8 cellular contexts compared by ENCODE assay signal in the genomic region with DNA sequence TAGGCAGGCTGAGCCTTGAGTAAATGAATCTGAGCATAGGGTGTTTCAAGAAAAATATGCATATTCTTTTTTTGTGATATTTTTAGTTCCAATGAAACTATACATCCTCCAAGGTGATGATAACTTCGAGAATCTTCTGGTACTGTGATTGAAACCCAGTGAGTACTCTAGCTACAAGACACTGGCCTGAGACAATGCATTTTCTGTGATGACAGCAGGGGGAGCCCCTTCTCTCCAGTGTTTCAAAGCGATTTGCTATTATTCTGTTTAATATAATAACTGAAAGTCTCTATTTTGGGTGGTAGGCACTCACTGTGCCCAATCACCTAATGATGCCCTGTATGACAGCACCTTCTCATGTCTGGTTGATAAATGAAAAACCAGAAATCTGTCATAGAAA. TPM values are rescaled to one million over a fixed set of nuclear protein-coding genes. Genes with fewer than 3 reads are reported as not detected.
A peak's percentile ranks its signal among the peaks of the same experiment; 100 is the strongest.
DNase-seq lines count a peak whose midpoint lies in the region; ATAC-seq and TF ChIP-seq lines count a peak whose summit lies in the region.

No MANE protein-coding gene starts in this region.

- ATAC-seq in heart right ventricle (no peak), left cardiac atrium (no peak), gastrocnemius medialis (no peak), GM19351 (IDR thresholded peaks at IDR 0.05; ENCODE audit: unreplicated experiment) (no peak)
- peak; percentile 9 for ATAC-seq in activated CD8-positive, alpha-beta T cell treated with anti-CD3 and anti-CD28 coated beads for 36 hours

- H2AFZ ChIP-seq in fibroblast of lung (ENCODE audit: low read length) = no peak overlapping the region

- H3K4me1 ChIP-seq in heart right ventricle = peaks cover 3 to 50% (median 45%) of the 10 kb centered on the region in 9 donors
- peaks cover 18% of the 10 kb centered on the region for H3K4me1 ChIP-seq in fibroblast of lung (ENCODE audit: control insufficient read depth, extremely low read depth, insufficient read depth, low read length)
- H3K4me1 ChIP-seq in gastrocnemius medialis = peaks cover 37 to 44% of the 10 kb centered on the region in 2 donors

- DNase-seq in heart right ventricle (peak in 1 of 2 donors; percentile 73), left cardiac atrium (no peak), NCI-H345 (lab: John Stamatoyannopoulos, UW) (peak; percentile 24), fibroblast of lung (ENCODE audit: low read depth in 2 of 2) (peak; percentile 47 to 73), gastrocnemius medialis (no peak), NCI-H774 (lab: John Stamatoyannopoulos, UW) (no peak)
- peak; percentile 73 for DNase-seq in activated CD8-positive, alpha-beta T cell treated with anti-CD3 and anti-CD28 coated beads for 36 hours

- H4K20me1 ChIP-seq in fibroblast of lung (ENCODE audit: control insufficient read depth, extremely low read depth, insufficient read depth, low read length) = no peaks in the 10 kb centered on the region

- no peaks in the 10 kb centered on the region for H3K9me3 Mint-ChIP-seq in activated CD8-positive, alpha-beta T cell treated with anti-CD3 and anti-CD28 coated beads for 36 hours

- in situ Hi-C loops in gastrocnemius medialis (cut with MboI; ENCODE audit: low sequenced_read_pairs in 4 of 4) = loop anchor here (5.0 to 10.0 kb wide), 7 partner anchors 63 to 497 kb away; no protein-coding TSS in a partner anchor

- POLR2A ChIA-PET in activated CD8-positive, alpha-beta T cell treated with anti-CD3 and anti-CD28 coated beads for 36 hours (lab: Charles Lee) = interaction anchor here (1.4 to 5.3 kb wide), 2 partner anchors 13 to 68 kb away, joined by 3 to 67 read pairs; a partner anchor contains a TSS

- H3K4me3 Mint-ChIP-seq in activated CD8-positive, alpha-beta T cell treated with anti-CD3 and anti-CD28 coated beads for 36 hours = no peak overlapping the region

- H3K27ac ChIP-seq in heart right ventricle (peak overlapping the region in 6 of 10 donors; percentile 40 to 100 (median 99)), fibroblast of lung (ENCODE audit: insufficient read depth, low read length) (no peak overlapping the region), gastrocnemius medialis (peak overlapping the region; percentile 98)

- H3K36me3 ChIP-seq in heart right ventricle (peaks cover 0 to 9% (median 0%) of the 10 kb centered on the region in 9 donors), fibroblast of lung (ENCODE audit: control insufficient read depth, insufficient read depth, low read length) (no peaks in the 10 kb centered on the region), gastrocnemius medialis (no peaks in the 10 kb centered on the region)

- no peak overlapping the region for H3K27ac Mint-ChIP-seq in activated CD8-positive, alpha-beta T cell treated with anti-CD3 and anti-CD28 coated beads for 36 hours

- no peak overlapping the region for H3K4me2 ChIP-seq in fibroblast of lung (ENCODE audit: extremely low read depth, insufficient read depth, low read length)

- peaks cover 57% of the 10 kb centered on the region for H3K4me1 Mint-ChIP-seq in activated CD8-positive, alpha-beta T cell treated with anti-CD3 and anti-CD28 coated beads for 36 hours (ENCODE audit: low read depth)

- peaks cover 15% of the 10 kb centered on the region for H3K36me3 Mint-ChIP-seq in activated CD8-positive, alpha-beta T cell treated with anti-CD3 and anti-CD28 coated beads for 36 hours (ENCODE audit: low read depth)

- H3K27me3 ChIP-seq in heart right ventricle = no peaks in the 10 kb centered on the region
- no peaks in the 10 kb centered on the region for H3K27me3 ChIP-seq in fibroblast of lung (ENCODE audit: control insufficient read depth, insufficient read depth, low read length)
- no peaks in the 10 kb centered on the region for H3K27me3 ChIP-seq in gastrocnemius medialis

- no peaks in the 10 kb centered on the region for H3K9me3 ChIP-seq in heart right ventricle
- H3K9me3 ChIP-seq in fibroblast of lung (ENCODE audit: control insufficient read depth, insufficient read depth, low read depth, low read length) = no peaks in the 10 kb centered on the region
- H3K9me3 ChIP-seq in gastrocnemius medialis = no peaks in the 10 kb centered on the region

- intact Hi-C loops in heart right ventricle (cut with DNase I) = loop anchor here in 8 of 10 donors (2.0 to 10.0 kb wide), 11 partner anchors 53 to 497 kb away; no protein-coding TSS in a partner anchor
- intact Hi-C loops in left cardiac atrium (cut with DNase I) = loop anchor here in 1 of 2 donors (2.0 kb wide), 1 partner anchor 99 kb away; no protein-coding TSS in a partner anchor
- intact Hi-C loops in activated CD8-positive, alpha-beta T cell treated with anti-CD3 and anti-CD28 coated beads for 36 hours (cut with micrococcal nuclease) = loop anchor here (2.0 kb wide), 1 partner anchor 97 kb away; no protein-coding TSS in a partner anchor
- intact Hi-C loops in gastrocnemius medialis (cut with DNase I; ENCODE audit: low total_unique reads) = no loop called here

- no peak overlapping the region for H3K4me3 ChIP-seq in heart right ventricle
- H3K4me3 ChIP-seq in fibroblast of lung (replicated peaks in 1 of 4; ENCODE audit: control extremely low read depth in 1 of 4, insufficient read depth in 1 of 4, low read depth in 3 of 4, low read length in 4 of 4) = no peak overlapping the region
- H3K4me3 ChIP-seq in gastrocnemius medialis = no peak overlapping the region

- no peak overlapping the region for H3K9ac ChIP-seq in fibroblast of lung (ENCODE audit: insufficient read depth, low read length)

- peaks cover 8% of the 10 kb centered on the region for H3K79me2 ChIP-seq in fibroblast of lung (ENCODE audit: control insufficient read depth, insufficient read depth, low read length)

- CTCF ChIA-PET in activated CD8-positive, alpha-beta T cell treated with anti-CD3 and anti-CD28 coated beads for 36 hours (lab: Charles Lee) = interaction anchor here (0.7 to 3.2 kb wide), 5 partner anchors 97 to 486 kb away, joined by 3 to 16 read pairs (median 3); no protein-coding TSS in a partner anchor

- WGBS in heart right ventricle, 2 donors = 42 to 53% methylated on average over 2 of the region's 2 CpGs

- no peak for TF ChIP-seq POLR2A in gastrocnemius medialis (IDR thresholded peaks at IDR 0.05)

- TF ChIP-seq CTCF in heart right ventricle (IDR thresholded peaks at IDR 0.05) (peak; percentile 42 to 77 (median 69)), fibroblast of lung (conservative IDR thresholded peaks at IDR 0.05 in 1 of 2, IDR thresholded peaks at IDR 0.05 in 1 of 2; ENCODE audit: low read depth in 1 of 2, low read length in 2 of 2) (peak; percentile 69 to 81), gastrocnemius medialis (IDR thresholded peaks at IDR 0.05 in 4 of 5, conservative IDR thresholded peaks at IDR 0.05 in 1 of 5) (peak; percentile 48 to 71 (median 58))
- peak; percentile 49 for TF ChIP-seq CTCF in activated CD8-positive, alpha-beta T cell treated with anti-CD3 and anti-CD28 coated beads for 36 hours (IDR thresholded peaks at IDR 0.05)

- H3K27me3 Mint-ChIP-seq in activated CD8-positive, alpha-beta T cell treated with anti-CD3 and anti-CD28 coated beads for 36 hours = no peaks in the 10 kb centered on the region

RNA-seq across cellular contexts. Expression of a gene that starts 12.1 kb away (rescaled TPM):
- total RNA-seq in heart right ventricle (100 to 1,000 TPM in 6 of 10 donors, 10 to 100 TPM in 4; 78.2 to 181 (median 104) TPM), left cardiac atrium (100 to 1,000 TPM in 1 of 2 donors, 10 to 100 TPM in 1; 98.0 to 100 TPM), fibroblast of lung (71.8 and 113 TPM in 2 replicates), gastrocnemius medialis (10 to 100 TPM; 32.2 to 92.0 (median 52.2) TPM)
- polyA plus RNA-seq in heart right ventricle (10 to 100 TPM; 50.6 to 54.0 TPM), fibroblast of lung (17.8 and 28.2 TPM in 2 replicates)
- total RNA-seq in activated CD8-positive, alpha-beta T cell treated with anti-CD3 and anti-CD28 coated beads for 36 hours = 100 to 1,000 TPM; 148 to 155 TPM
- polyA plus RNA-seq in fibroblast of lung (2012) = 28.9 and 44.7 TPM in 2 replicates
- polyA minus RNA-seq in fibroblast of lung (ENCODE audit: low replicate concordance) = 38.6 and 48.1 TPM in 2 replicates

Comparison
In these comparisons a context has a peak if more than half of its experiments do, and no peak if none do; other contexts are left out.
1. DNase-seq: peak in NCI-H345 (single experiment), activated CD8-positive, alpha-beta T cell treated with anti-CD3 and anti-CD28 coated beads for 36 hours (single experiment) and fibroblast of lung (2 of 2); none in left cardiac atrium (single experiment), gastrocnemius medialis (0 of 2) and NCI-H774 (single experiment).
2. Peak in every context shown above with its lines, with median percentiles within 50 percentile points of each other: CTCF ChIP-seq.